ENCODE assay signal across 8 cellular contexts in the genomic region with DNA sequence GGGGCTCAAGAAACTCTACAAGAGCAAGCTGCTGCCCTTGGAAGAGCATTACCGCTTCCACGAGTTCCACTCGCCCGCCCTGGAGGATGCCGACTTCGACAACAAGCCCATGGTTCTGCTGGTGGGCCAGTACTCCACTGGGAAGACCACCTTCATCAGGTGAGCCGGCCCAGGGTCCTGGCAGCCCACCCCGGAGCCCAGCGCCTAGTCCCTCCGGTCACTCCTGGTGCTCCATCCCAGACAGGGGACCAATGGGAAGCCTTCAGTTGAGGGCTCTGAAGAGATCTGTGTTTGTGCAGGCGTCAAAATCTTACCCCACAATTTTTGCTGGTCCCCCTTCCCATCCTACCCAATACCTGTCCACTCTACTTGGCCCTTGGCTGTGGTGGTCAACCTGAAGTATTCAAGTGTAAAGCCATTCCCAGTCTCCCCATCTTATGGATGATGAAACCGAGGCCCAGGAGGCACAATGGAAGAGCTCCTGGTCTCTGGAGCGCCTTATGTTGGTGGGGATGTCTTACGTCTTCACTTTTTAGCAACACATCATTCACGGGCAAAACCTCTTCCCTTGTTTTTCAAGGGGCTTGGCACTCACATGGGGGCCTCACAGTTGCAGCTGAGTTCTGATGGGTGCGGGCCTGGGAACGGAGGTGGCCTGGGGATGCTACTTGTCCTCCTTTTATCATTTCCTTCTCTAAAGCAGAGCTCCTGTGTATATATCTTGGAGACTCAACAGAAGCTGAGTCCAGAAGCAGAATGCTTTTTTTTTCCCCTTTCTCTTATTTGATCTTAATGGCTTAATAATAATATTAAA. TPM values are rescaled to one million over a fixed set of nuclear protein-coding genes. Genes with fewer than 3 reads are reported as not detected.
DNase-seq lines count a peak whose midpoint lies in the region; ATAC-seq and TF ChIP-seq lines count a peak whose summit lies in the region.

No MANE protein-coding gene starts in this region.

- H3K4me1 Mint-ChIP-seq in activated T-helper 1 cell treated with anti-CD3 and anti-CD28 coated beads, Interleukin-12 subunit alpha, Interleukin-12 subunit beta, Interleukin-2, Interleukin-4 antibody, amounts not matched to agents 30 ng/mL and 10 ng/mL and 1 ng/mL, durations not matched to agents 14 hours and 24 hours and 36 hours (ENCODE audit: low read depth), result peaks cover 12% of the 10 kb centered on the region

- H3K36me3 Mint-ChIP-seq in activated T-helper 1 cell treated with anti-CD3 and anti-CD28 coated beads, Interleukin-12 subunit alpha, Interleukin-12 subunit beta, Interleukin-2, Interleukin-4 antibody, amounts not matched to agents 30 ng/mL and 10 ng/mL and 1 ng/mL, durations not matched to agents 14 hours and 24 hours and 36 hours (ENCODE audit: low read depth), result no peaks in the 10 kb centered on the region

- no peak overlapping the region for H3K27ac Mint-ChIP-seq in activated T-helper 1 cell treated with anti-CD3 and anti-CD28 coated beads, Interleukin-12 subunit alpha, Interleukin-12 subunit beta, Interleukin-2, Interleukin-4 antibody, amounts not matched to agents 30 ng/mL and 10 ng/mL and 1 ng/mL, durations not matched to agents 14 hours and 24 hours and 36 hours

- no peak for DNase-seq in HFF-Myc (ENCODE audit: extremely low read depth, low read depth)
- no peak for DNase-seq in activated T-helper 1 cell treated with anti-CD3 and anti-CD28 coated beads, Interleukin-12 subunit alpha, Interleukin-12 subunit beta, Interleukin-2, Interleukin-4 antibody, amounts not matched to agents 30 ng/mL and 10 ng/mL and 1 ng/mL, durations not matched to agents 14 hours and 24 hours and 36 hours (ENCODE audit: low spot score)
- no peak for DNase-seq in iPS DF 6.9 (ENCODE audit: low read depth, low spot score)
- DNase-seq in spleen, result no peak
- DNase-seq in NCI-H774 (lab: John Stamatoyannopoulos, UW), result no peak
- DNase-seq in A172 (ENCODE audit: low spot score), result no peak

- no peaks in the 10 kb centered on the region for H3K36me3 ChIP-seq in iPS DF 6.9 (ENCODE audit: control insufficient read depth, insufficient read depth, low read length)
- peaks cover 0 to 4% (median 0%) of the 10 kb centered on the region in 6 donors for H3K36me3 ChIP-seq in spleen

- no peaks in the 10 kb centered on the region for H3K9me3 Mint-ChIP-seq in activated T-helper 1 cell treated with anti-CD3 and anti-CD28 coated beads, Interleukin-12 subunit alpha, Interleukin-12 subunit beta, Interleukin-2, Interleukin-4 antibody, amounts not matched to agents 30 ng/mL and 10 ng/mL and 1 ng/mL, durations not matched to agents 14 hours and 24 hours and 36 hours

- H3K4me1 ChIP-seq in iPS DF 6.9 (ENCODE audit: control insufficient read depth, insufficient read depth, low read length), result peaks cover 2% of the 10 kb centered on the region; the same call in 1 of the 2 replicates
- H3K4me1 ChIP-seq in spleen, result peaks cover 20 to 63% (median 49%) of the 10 kb centered on the region in 6 donors

- peaks cover 12% of the 10 kb centered on the region for H3K27me3 Mint-ChIP-seq in activated T-helper 1 cell treated with anti-CD3 and anti-CD28 coated beads, Interleukin-12 subunit alpha, Interleukin-12 subunit beta, Interleukin-2, Interleukin-4 antibody, amounts not matched to agents 30 ng/mL and 10 ng/mL and 1 ng/mL, durations not matched to agents 14 hours and 24 hours and 36 hours (ENCODE audit: insufficient read depth)

- H3K27ac ChIP-seq in iPS DF 6.9 (ENCODE audit: low read length) (no peak overlapping the region), spleen (peak overlapping the region; percentile 44 to 84 (median 62))

- H3K4me3 Mint-ChIP-seq in activated T-helper 1 cell treated with anti-CD3 and anti-CD28 coated beads, Interleukin-12 subunit alpha, Interleukin-12 subunit beta, Interleukin-2, Interleukin-4 antibody, amounts not matched to agents 30 ng/mL and 10 ng/mL and 1 ng/mL, durations not matched to agents 14 hours and 24 hours and 36 hours, result peak overlapping the region; percentile 66

- no peak for TF ChIP-seq CTCF in HFF-Myc (IDR thresholded peaks at IDR 0.05; ENCODE audit: low read depth, low read length, missing control alignments)
- no peak for TF ChIP-seq CTCF in spleen (IDR thresholded peaks at IDR 0.05 in 8 of 11, conservative IDR thresholded peaks at IDR 0.05 in 3 of 11)

- intact Hi-C loops in activated T-helper 1 cell treated with anti-CD3 and anti-CD28 coated beads, Interleukin-12 subunit alpha, Interleukin-12 subunit beta, Interleukin-2, Interleukin-4 antibody, amounts not matched to agents 30 ng/mL and 10 ng/mL and 1 ng/mL, durations not matched to agents 14 hours and 24 hours and 36 hours (cut with micrococcal nuclease), result loop anchor here (1.0 to 5.0 kb wide), 4 partner anchors 63 to 1088 kb away; partner anchors contain the start of gene YPEL5
- intact Hi-C loops in spleen (cut with DNase I; ENCODE audit: low total_unique reads), result loop anchor here (10.0 kb wide), 1 partner anchor 80 kb away; no protein-coding TSS in a partner anchor

- H3K9me3 ChIP-seq in iPS DF 6.9 (ENCODE audit: control insufficient read depth, insufficient read depth, low read length) (no peaks in the 10 kb centered on the region), spleen (no peaks in the 10 kb centered on the region)

- peak overlapping the region; percentile 71 for H3K4me3 ChIP-seq in HFF-Myc (replicated peaks; ENCODE audit: low read depth, low read length)
- H3K4me3 ChIP-seq in iPS DF 6.9 (ENCODE audit: low read length), result peak overlapping the region; percentile 53; the same call in 1 of the 2 replicates
- peak overlapping the region; percentile 61 to 85 (median 74) for H3K4me3 ChIP-seq in spleen

- WGBS in iPS DF 6.9 (ENCODE audit: insufficient coverage, insufficient read length), result no CpG with 5 or more reads among the region's 17 CpGs
- 66 to 76% (median 69%) methylated on average over 10 to 17 of the region's 17 CpGs for WGBS in spleen, 5 donors

- ATAC-seq in HG03135 (IDR thresholded peaks at IDR 0.05; ENCODE audit: unreplicated experiment), result no peak
- no peak for ATAC-seq in HG02678 (IDR thresholded peaks at IDR 0.05; ENCODE audit: unreplicated experiment)

- TF ChIP-seq POLR2A in spleen (IDR thresholded peaks at IDR 0.05), result no peak

- H3K27me3 ChIP-seq in iPS DF 6.9 (ENCODE audit: control insufficient read depth, insufficient read depth, low read length), result no peaks in the 10 kb centered on the region; the same call in 1 of the 2 replicates
- H3K27me3 ChIP-seq in spleen (replicated peaks in 1 of 7), result no peaks in the 10 kb centered on the region

RNA-seq across cellular contexts. Expression of gene EHD3, which starts 0.9 kb away (rescaled TPM):
- total RNA-seq in activated T-helper 1 cell treated with anti-CD3 and anti-CD28 coated beads, Interleukin-12 subunit alpha, Interleukin-12 subunit beta, Interleukin-2, Interleukin-4 antibody, amounts not matched to agents 30 ng/mL and 10 ng/mL and 1 ng/mL, durations not matched to agents 14 hours and 24 hours and 36 hours, result 1.9 and 2.1 TPM in 2 replicates
- 10 to 100 TPM; 13.5 to 27.2 (median 15.6) TPM for total RNA-seq in spleen
- polyA plus RNA-seq in spleen, result 1 to 10 TPM; 4.6 to 8.7 (median 6.7) TPM
- 3.2 and 4.0 TPM in 2 replicates for total RNA-seq in A172 (2014; rRNA removed; shearing (Covaris generic))

RNA-seq across cellular contexts. Expression of gene CAPN14, which starts 17.6 kb away (rescaled TPM):
- total RNA-seq in activated T-helper 1 cell treated with anti-CD3 and anti-CD28 coated beads, Interleukin-12 subunit alpha, Interleukin-12 subunit beta, Interleukin-2, Interleukin-4 antibody, amounts not matched to agents 30 ng/mL and 10 ng/mL and 1 ng/mL, durations not matched to agents 14 hours and 24 hours and 36 hours, result 0.18 and 0.20 TPM in 2 replicates
- total RNA-seq in spleen, result 1 to 10 TPM in 3 of 7 donors, under 1 TPM in 4; 0.26 to 2.7 (median 0.97) TPM
- polyA plus RNA-seq in spleen, result under 1 TPM; 0.56 to 0.98 (median 0.64) TPM
- total RNA-seq in A172 (2014; rRNA removed; shearing (Covaris generic)), result not detected in 2 replicates
